21 cellular contexts compared by ENCODE assay signal in genomic region chr22:35899736-35900135, GRCh38.
A peak's percentile ranks its signal among the peaks of the same experiment; 100 is the strongest.
DNase-seq lines count a peak whose midpoint lies in the region; TF ChIP-seq lines count a peak whose summit lies in the region.
"Had no signal": no experiment of that assay in that cellular context is flagged by ENCODE, and none has a peak within 500 bp of the region (broad histone marks: within the 10 kb centered on the region; RNA-seq: fewer than 3 reads in every experiment).

No MANE protein-coding gene starts in this region.

- H3K9me2 ChIP-seq in OCI-LY7 (ENCODE audit: insufficient read depth, low read length), result no peaks in the 10 kb centered on the region

- peaks cover 37% of the 10 kb centered on the region for H3K4me1 ChIP-seq in HEK293 (ENCODE audit: control insufficient read depth, insufficient read depth, low read length)
- H3K4me1 ChIP-seq in OCI-LY7 (ENCODE audit: insufficient read depth, low read length, poor library complexity, severe bottlenecking), result peaks cover 86% of the 10 kb centered on the region
- peaks cover 21% of the 10 kb centered on the region for H3K4me1 ChIP-seq in parathyroid adenoma
- peaks cover 53% of the 10 kb centered on the region for H3K4me1 ChIP-seq in A673 (ENCODE audit: insufficient read depth, low read length, poor library complexity, severe bottlenecking)

- H3K36me3 ChIP-seq in HEK293 (ENCODE audit: control insufficient read depth in 2 of 2, insufficient read depth in 1 of 2, low read length in 2 of 2) (no peaks in the 10 kb centered on the region), OCI-LY7 (ENCODE audit: insufficient read depth, low read length) (peaks cover 5% of the 10 kb centered on the region; the same call in 1 of the 2 replicates), parathyroid adenoma (ENCODE audit: control insufficient read depth, insufficient read depth, low read length) (no peaks in the 10 kb centered on the region), A673 (ENCODE audit: insufficient read depth, low read length, poor library complexity, severe bottlenecking) (no peaks in the 10 kb centered on the region)
- H3K36me3 ChIP-seq: ascending aorta, gastroesophageal sphincter, lower lobe of right lung, neutrophil had no signal

- no peaks in the 10 kb centered on the region for H4K20me1 ChIP-seq in OCI-LY7 (ENCODE audit: insufficient read depth, low read length)

- H2AFZ ChIP-seq in OCI-LY7 (ENCODE audit: low read length) (no peak overlapping the region; the same call in 1 of the 2 replicates), parathyroid adenoma (no peak overlapping the region)

- peaks cover 77% of the 10 kb centered on the region for H3K79me2 ChIP-seq in OCI-LY7 (ENCODE audit: insufficient read depth, low read depth, low read length)
- peaks cover 29% of the 10 kb centered on the region for H3K79me2 ChIP-seq in parathyroid adenoma

- no peak overlapping the region for H3K9ac ChIP-seq in parathyroid adenoma

- no peak for DNase-seq in OCI-LY7 (ENCODE audit: low spot score)
- no peak for DNase-seq in epithelial cell of prostate (ENCODE audit: low read depth, low spot score)
- no peak for DNase-seq in A673 (ENCODE audit: low spot score)
- DNase-seq in NCI-H2029 (lab: John Stamatoyannopoulos, UW), result no peak
- DNase-seq in AG08396 (ENCODE audit: low spot score), result no peak
- DNase-seq: activated CD4-positive, alpha-beta memory T cell treated with anti-CD3 and anti-CD28 coated beads, Interleukin-2, amount 10 ng/mL, durations not matched to agents 7 days and 5 days; effector CD8-positive, alpha-beta T cell; islet precursor cell; lower lobe of right lung; NCI-H1105; NCI-H2081; NCI-H345; NCI-H748 treated with DMSO at 0.1 percent for 48 hours; retina; stimulated activated naive CD4-positive, alpha-beta T cell treated with Interleukin-2 at 50 U/mL for 16 hours; testis had no signal

- CTCF ChIA-PET in HEK293 (lab: Yijun Ruan, JAX), result interaction anchor here (1.5 kb wide), 1 partner anchor 166 kb away, joined by 3 read pairs; no protein-coding TSS in a partner anchor
- CTCF ChIA-PET in OCI-LY7 (lab: Charles Lee; ENCODE audit: unreplicated experiment), result no interaction called here
- CTCF ChIA-PET in A673 (lab: Charles Lee), result interaction anchor here (0.6 kb wide), 1 partner anchor 41 kb away, joined by 4 read pairs; no protein-coding TSS in a partner anchor

- TF ChIP-seq CTCF in HEK293 (tag by site-specific recombination; IDR thresholded peaks at IDR 0.05), result no peak
- TF ChIP-seq CTCF in OCI-LY7 (conservative IDR thresholded peaks at IDR 0.05; ENCODE audit: low read length), result no peak
- no peak for TF ChIP-seq CTCF in parathyroid adenoma (IDR thresholded peaks at IDR 0.05)
- no peak for TF ChIP-seq CTCF in A673 (conservative IDR thresholded peaks at IDR 0.05; ENCODE audit: low read depth, low read length)

- H3K4me2 ChIP-seq in OCI-LY7 (ENCODE audit: low read length) (peak overlapping the region; percentile 73), parathyroid adenoma (ENCODE audit: low read length) (no peak overlapping the region)

- POLR2A ChIA-PET in HEK293 (lab: Yijun Ruan, JAX), result interaction anchor here (0.6 kb wide), 1 partner anchor 22 kb away, joined by 3 read pairs; no protein-coding TSS in a partner anchor
- POLR2A ChIA-PET in OCI-LY7 (lab: Charles Lee), result interaction anchor here (1.0 to 1.2 kb wide), 2 partner anchors 12 to 36 kb away, joined by 4 to 6 read pairs; no protein-coding TSS in a partner anchor
- POLR2A ChIA-PET in A673 (lab: Charles Lee; ENCODE audit: low non-redundant PET), result no interaction called here

- H3K27ac ChIP-seq in HEK293 (ENCODE audit: extremely low read depth, low read depth, low read length) (no peak overlapping the region), OCI-LY7 (ENCODE audit: low read depth, low read length, poor library complexity, severe bottlenecking) (peak overlapping the region; percentile 78), epithelial cell of prostate (peak overlapping the region; percentile 76), parathyroid adenoma (peak overlapping the region; percentile 49), A673 (ENCODE audit: low read depth, low read length, poor library complexity, severe bottlenecking) (no peak overlapping the region)
- H3K27ac ChIP-seq: ascending aorta, lower lobe of right lung, neutrophil, testis had no signal

- H3K9me3 ChIP-seq in HEK293 (ENCODE audit: control insufficient read depth, insufficient read depth, low read depth, low read length), result no peaks in the 10 kb centered on the region
- H3K9me3 ChIP-seq in OCI-LY7 (ENCODE audit: low read length), result no peaks in the 10 kb centered on the region
- no peaks in the 10 kb centered on the region for H3K9me3 ChIP-seq in parathyroid adenoma (ENCODE audit: control insufficient read depth, low read length)
- no peaks in the 10 kb centered on the region for H3K9me3 ChIP-seq in A673 (ENCODE audit: low read depth, low read length, poor library complexity, severe bottlenecking)
- H3K9me3 ChIP-seq: ascending aorta, gastroesophageal sphincter, lower lobe of right lung, neutrophil, testis had no signal

- intact Hi-C loops in OCI-LY7 (cut with micrococcal nuclease; ENCODE audit: unreplicated experiment) (loop anchor here (5.0 kb wide), 1 partner anchor 147 kb away; no protein-coding TSS in a partner anchor), A673 (cut with micrococcal nuclease; ENCODE audit: unreplicated experiment) (no loop called here)

- H3K27me3 ChIP-seq in parathyroid adenoma (ENCODE audit: control insufficient read depth, insufficient read depth, low read length) (no peaks in the 10 kb centered on the region), A673 (replicated peaks; ENCODE audit: insufficient read depth, low read depth, low read length, poor library complexity) (no peaks in the 10 kb centered on the region)
- H3K27me3 ChIP-seq: ascending aorta, gastroesophageal sphincter, neutrophil, testis had no signal

- no TSS peak for BruUV-seq in OCI-LY7 (replicated peaks; lab: Mats Ljungman, UMichigan)
- no TSS peak for BruUV-seq in A673 (replicated peaks; lab: Mats Ljungman, UMichigan)

- H3K4me3 ChIP-seq in HEK293 (ENCODE audit: low read depth, low read length) (no peak overlapping the region), OCI-LY7 (ENCODE audit: low read depth, low read length, poor library complexity, severe bottlenecking) (no peak overlapping the region), parathyroid adenoma (ENCODE audit: low read depth, low read length) (no peak overlapping the region), A673 (ENCODE audit: low read depth, low read length, poor library complexity, severe bottlenecking) (no peak overlapping the region)
- H3K4me3 ChIP-seq: ascending aorta, gastroesophageal sphincter, lower lobe of right lung, testis had no signal

TF ChIP-seq in HEK293, 187 proteins besides CTCF, POLR2A, EP300 and RAD21:
- no peak for TF ChIP-seq ZNF404 (tag by site-specific recombination; IDR thresholded peaks at IDR 0.05)
- TF ChIP-seq ZNF16 (tag by site-specific recombination; IDR thresholded peaks at IDR 0.05; ENCODE audit: low read depth), result 0 out of 2 replicates have a peak, but pooled peaks have one; percentile 6

Comparison
In these comparisons a context has a peak if more than half of its experiments do, and no peak if none do; other contexts are left out.
1. H3K27ac ChIP-seq: peak in OCI-LY7 (single experiment), epithelial cell of prostate (single experiment) and parathyroid adenoma (single experiment); none in HEK293 (single experiment) and A673 (single experiment).